17 cellular contexts compared by ENCODE assay signal in genomic region chr16:58588406-58588805, GRCh38. TPM values are rescaled to one million over a fixed set of nuclear protein-coding genes. Genes with fewer than 3 reads are reported as not detected.
DNase-seq lines count a peak whose midpoint lies in the region; ATAC-seq and TF ChIP-seq lines count a peak whose summit lies in the region.
"Had no signal": no experiment of that assay in that cellular context is flagged by ENCODE, and none has a peak within 500 bp of the region (broad histone marks: within the 10 kb centered on the region; RNA-seq: fewer than 3 reads in every experiment).

No MANE protein-coding gene starts in this region.

- H3K9me3 ChIP-seq in T-helper 17 cell (ENCODE audit: control insufficient read depth, low read length, poor library complexity, severe bottlenecking) = no peaks in the 10 kb centered on the region
- H3K9me3 ChIP-seq: BE2C, Caco-2 had no signal

- H3K27ac Mint-ChIP-seq in natural killer cell = peak overlapping the region; percentile 68 to 87
- H3K27ac Mint-ChIP-seq in natural killer cell treated with Interleukin-12 subunit alpha and Interleukin-12 subunit beta and Interleukin-15 and Interleukin-18, amount 100 ng/mL, for 72 hours = no peak overlapping the region
- peak overlapping the region; percentile 63 for H3K27ac Mint-ChIP-seq in T-helper 17 cell
- H3K27ac Mint-ChIP-seq in glutamatergic neuron (ENCODE audit: unreplicated experiment) = peak overlapping the region; percentile 53
- peak overlapping the region; percentile 65 for H3K27ac Mint-ChIP-seq in stimulated activated naive B cell treated with anti-CD40 and anti-IgM and Interleukin-4, amounts not matched to agents 10 μg/mL and 1 μg/mL and 100 μg/mL, for 72 hours
- H3K27ac Mint-ChIP-seq in activated CD4-positive, alpha-beta T cell treated with anti-CD3 and anti-CD28 coated beads for 36 hours = no peak overlapping the region
- H3K27ac Mint-ChIP-seq: HFFc6, IgD-negative memory B cell had no signal

- H3K36me3 Mint-ChIP-seq in natural killer cell (peaks cover 10% of the 10 kb centered on the region), T-helper 17 cell (ENCODE audit: low read depth) (no peaks in the 10 kb centered on the region), glutamatergic neuron (ENCODE audit: unreplicated experiment) (no peaks in the 10 kb centered on the region)
- peaks cover 36% of the 10 kb centered on the region for H3K36me3 Mint-ChIP-seq in natural killer cell treated with Interleukin-12 subunit alpha and Interleukin-12 subunit beta and Interleukin-15 and Interleukin-18, amount 100 ng/mL, for 72 hours
- peaks cover 46 to 50% of the 10 kb centered on the region in 2 donors for H3K36me3 Mint-ChIP-seq in stimulated activated naive B cell treated with anti-CD40 and anti-IgM and Interleukin-4, amounts not matched to agents 10 μg/mL and 1 μg/mL and 100 μg/mL, for 72 hours
- H3K36me3 Mint-ChIP-seq in activated CD4-positive, alpha-beta T cell treated with anti-CD3 and anti-CD28 coated beads for 36 hours (ENCODE audit: low read depth) = peaks cover 65% of the 10 kb centered on the region

- H3K4me3 Mint-ChIP-seq in natural killer cell (no peak overlapping the region), T-helper 17 cell (no peak overlapping the region), glutamatergic neuron (ENCODE audit: unreplicated experiment) (no peak overlapping the region)
- no peak overlapping the region for H3K4me3 Mint-ChIP-seq in natural killer cell treated with Interleukin-12 subunit alpha and Interleukin-12 subunit beta and Interleukin-15 and Interleukin-18, amount 100 ng/mL, for 72 hours
- H3K4me3 Mint-ChIP-seq in stimulated activated naive B cell treated with anti-CD40 and anti-IgM and Interleukin-4, amounts not matched to agents 10 μg/mL and 1 μg/mL and 100 μg/mL, for 72 hours = no peak overlapping the region
- no peak overlapping the region for H3K4me3 Mint-ChIP-seq in activated CD4-positive, alpha-beta T cell treated with anti-CD3 and anti-CD28 coated beads for 36 hours
- H3K4me3 Mint-ChIP-seq: CD4-positive, CD25-positive, alpha-beta regulatory T cell; HFFc6; IgD-negative memory B cell had no signal

- DNase-seq in natural killer cell (no peak), T-helper 17 cell (no peak), glutamatergic neuron (no peak), activated gamma-delta T cell treated with Interleukin-2 at 50 U/mL for 16 hours (no peak), KG1 (lab: John Stamatoyannopoulos, UW) (no peak)
- no peak for DNase-seq in natural killer cell treated with Interleukin-12 subunit alpha and Interleukin-12 subunit beta and Interleukin-15 and Interleukin-18, amount 100 ng/mL, for 72 hours (ENCODE audit: low spot score)
- no peak for DNase-seq in stimulated activated naive B cell treated with anti-CD40 and anti-IgM and Interleukin-4, amounts not matched to agents 10 μg/mL and 1 μg/mL and 100 μg/mL, for 72 hours
- no peak for DNase-seq in activated CD4-positive, alpha-beta T cell treated with anti-CD3 and anti-CD28 coated beads for 36 hours
- DNase-seq: ACHN; BE2C; C1 segment of cervical spinal cord; Caco-2; CD4-positive, CD25-positive, alpha-beta regulatory T cell; GM23248; HCEC 1CT; HFFc6 had no signal

- CTCF ChIA-PET in activated CD4-positive, alpha-beta T cell treated with anti-CD3 and anti-CD28 coated beads for 36 hours (lab: Charles Lee) = interaction anchor here (0.5 to 1.7 kb wide), 5 partner anchors 11 to 1027 kb away, joined by 3 to 7 read pairs (median 4); no protein-coding TSS in a partner anchor

- POLR2A ChIA-PET in activated CD4-positive, alpha-beta T cell treated with anti-CD3 and anti-CD28 coated beads for 36 hours (lab: Charles Lee) = no interaction called here

- intact Hi-C loops in natural killer cell (cut with micrococcal nuclease) = no loop called here
- intact Hi-C loops in activated CD4-positive, alpha-beta T cell treated with anti-CD3 and anti-CD28 coated beads for 36 hours (cut with DNase I, micrococcal nuclease) = loop anchor here in 1 of 2 experiments (5.0 kb wide), 1 partner anchor 71 kb away; the partner anchor contains the start of gene SETD6

- H3K9me3 Mint-ChIP-seq in natural killer cell (no peaks in the 10 kb centered on the region), glutamatergic neuron (ENCODE audit: unreplicated experiment) (no peaks in the 10 kb centered on the region)
- no peaks in the 10 kb centered on the region for H3K9me3 Mint-ChIP-seq in natural killer cell treated with Interleukin-12 subunit alpha and Interleukin-12 subunit beta and Interleukin-15 and Interleukin-18, amount 100 ng/mL, for 72 hours
- H3K9me3 Mint-ChIP-seq in stimulated activated naive B cell treated with anti-CD40 and anti-IgM and Interleukin-4, amounts not matched to agents 10 μg/mL and 1 μg/mL and 100 μg/mL, for 72 hours = no peaks in the 10 kb centered on the region
- H3K9me3 Mint-ChIP-seq in activated CD4-positive, alpha-beta T cell treated with anti-CD3 and anti-CD28 coated beads for 36 hours (ENCODE audit: low read depth) = no peaks in the 10 kb centered on the region
- H3K9me3 Mint-ChIP-seq: CD4-positive, CD25-positive, alpha-beta regulatory T cell; HFFc6; IgD-negative memory B cell had no signal

- ATAC-seq in natural killer cell (no peak), T-helper 17 cell (no peak)
- ATAC-seq in natural killer cell treated with Interleukin-12 subunit alpha and Interleukin-12 subunit beta and Interleukin-15 and Interleukin-18, amount 100 ng/mL, for 72 hours = no peak
- ATAC-seq in stimulated activated naive B cell treated with anti-CD40 and anti-IgM and Interleukin-4, amounts not matched to agents 10 μg/mL and 1 μg/mL and 100 μg/mL, for 72 hours (replicated peaks) = no peak
- ATAC-seq in activated CD4-positive, alpha-beta T cell treated with anti-CD3 and anti-CD28 coated beads for 36 hours = no peak

- TF ChIP-seq CTCF in natural killer cell (IDR thresholded peaks at IDR 0.05) = no peak
- TF ChIP-seq CTCF in glutamatergic neuron (IDR thresholded peaks at IDR 0.05; ENCODE audit: partially characterized antibody, unreplicated experiment) = no peak

- H3K4me1 Mint-ChIP-seq in natural killer cell (peaks cover 18 to 23% of the 10 kb centered on the region in 2 donors), T-helper 17 cell (peaks cover 15% of the 10 kb centered on the region), glutamatergic neuron (ENCODE audit: low read depth, unreplicated experiment) (no peaks in the 10 kb centered on the region)
- H3K4me1 Mint-ChIP-seq in natural killer cell treated with Interleukin-12 subunit alpha and Interleukin-12 subunit beta and Interleukin-15 and Interleukin-18, amount 100 ng/mL, for 72 hours (ENCODE audit: low read depth in 2 of 2) = peaks cover 24 to 33% of the 10 kb centered on the region in 2 donors
- peaks cover 0 to 13% of the 10 kb centered on the region in 2 donors for H3K4me1 Mint-ChIP-seq in stimulated activated naive B cell treated with anti-CD40 and anti-IgM and Interleukin-4, amounts not matched to agents 10 μg/mL and 1 μg/mL and 100 μg/mL, for 72 hours
- H3K4me1 Mint-ChIP-seq in activated CD4-positive, alpha-beta T cell treated with anti-CD3 and anti-CD28 coated beads for 36 hours = peaks cover 18% of the 10 kb centered on the region

- H3K27me3 Mint-ChIP-seq in natural killer cell (ENCODE audit: low read depth in 2 of 2) (no peaks in the 10 kb centered on the region), T-helper 17 cell (no peaks in the 10 kb centered on the region), glutamatergic neuron (ENCODE audit: unreplicated experiment) (no peaks in the 10 kb centered on the region)
- H3K27me3 Mint-ChIP-seq in natural killer cell treated with Interleukin-12 subunit alpha and Interleukin-12 subunit beta and Interleukin-15 and Interleukin-18, amount 100 ng/mL, for 72 hours = no peaks in the 10 kb centered on the region
- no peaks in the 10 kb centered on the region for H3K27me3 Mint-ChIP-seq in stimulated activated naive B cell treated with anti-CD40 and anti-IgM and Interleukin-4, amounts not matched to agents 10 μg/mL and 1 μg/mL and 100 μg/mL, for 72 hours
- no peaks in the 10 kb centered on the region for H3K27me3 Mint-ChIP-seq in activated CD4-positive, alpha-beta T cell treated with anti-CD3 and anti-CD28 coated beads for 36 hours
- H3K27me3 Mint-ChIP-seq: CD4-positive, CD25-positive, alpha-beta regulatory T cell; IgD-negative memory B cell had no signal

RNA-seq across cellular contexts. Expression of gene CNOT1, which starts 41.2 kb away (rescaled TPM):
- total RNA-seq in natural killer cell = 100 to 1,000 TPM; 242 to 275 (median 249) TPM
- 100 to 1,000 TPM; 306 to 397 TPM for total RNA-seq in natural killer cell treated with Interleukin-12 subunit alpha and Interleukin-12 subunit beta and Interleukin-15 and Interleukin-18, amount 100 ng/mL, for 72 hours
- total RNA-seq in T-helper 17 cell = 100 to 1,000 TPM; 213 to 224 TPM
- 165 TPM for total RNA-seq in glutamatergic neuron (ENCODE audit: unreplicated experiment)
- 100 to 1,000 TPM; 265 to 348 TPM for total RNA-seq in activated CD4-positive, alpha-beta T cell treated with anti-CD3 and anti-CD28 coated beads for 36 hours

Comparison
In these comparisons a context has a peak if more than half of its experiments do, and no peak if none do; other contexts are left out.
1. H3K27ac Mint-ChIP-seq: peak in natural killer cell (2 of 2), T-helper 17 cell (single experiment), glutamatergic neuron (single experiment) and stimulated activated naive B cell treated with anti-CD40 and anti-IgM and Interleukin-4, amounts not matched to agents 10 μg/mL and 1 μg/mL and 100 μg/mL, for 72 hours (single experiment); none in natural killer cell treated with Interleukin-12 subunit alpha and Interleukin-12 subunit beta and Interleukin-15 and Interleukin-18, amount 100 ng/mL, for 72 hours (0 of 2) and activated CD4-positive, alpha-beta T cell treated with anti-CD3 and anti-CD28 coated beads for 36 hours (single experiment).